14 cellular contexts compared by ENCODE assay signal in the genomic region with DNA sequence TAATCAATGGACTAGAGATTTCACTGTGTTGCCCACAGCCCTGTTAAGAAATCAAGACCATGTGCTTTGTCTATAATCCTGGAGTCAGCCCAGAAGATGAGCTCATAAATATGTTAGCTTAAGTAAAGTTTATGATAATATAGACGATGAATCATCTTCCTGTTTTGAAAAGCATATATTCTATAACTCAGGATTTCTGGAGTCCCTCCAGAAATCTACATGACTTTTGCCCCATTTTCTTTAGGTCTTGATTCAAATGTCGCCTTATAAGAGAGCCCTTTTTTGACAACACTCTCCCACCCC.
DNase-seq lines count a peak whose midpoint lies in the region; ATAC-seq and TF ChIP-seq lines count a peak whose summit lies in the region.
"Had no signal": no experiment of that assay in that cellular context is flagged by ENCODE, and none has a peak within 500 bp of the region (broad histone marks: within the 10 kb centered on the region; RNA-seq: fewer than 3 reads in every experiment).

No MANE protein-coding gene starts in this region.

- POLR2A ChIA-PET in activated B cell treated with CpG ODN at 0.5 μM for 24 hours (lab: Charles Lee), result no interaction called here

- no peak for DNase-seq in stimulated activated naive CD8-positive, alpha-beta T cell treated with anti-CD3 and anti-CD28 coated beads, Interleukin-15, amount 100 ng/mL, for 72 hours
- DNase-seq in activated B cell treated with CpG ODN at 0.5 μM for 24 hours (no peak), fibroblast of pulmonary artery (ENCODE audit: low read depth) (peak; percentile 86), anterior cingulate cortex (lab: John Stamatoyannopoulos, UW) (no peak), NCI-H2171 (lab: John Stamatoyannopoulos, UW) (no peak), RPMI8226 (no peak), NCI-H2107 (lab: John Stamatoyannopoulos, UW) (no peak)
- DNase-seq: ACHN, adrenal gland, NCI-H510A, ovary, WERI-Rb-1 had no signal

- no peak for ATAC-seq in stimulated activated naive CD8-positive, alpha-beta T cell treated with anti-CD3 and anti-CD28 coated beads, Interleukin-15, amount 100 ng/mL, for 72 hours
- no peak for ATAC-seq in activated B cell treated with CpG ODN at 0.5 μM for 24 hours (ENCODE audit: low read depth)

- no peaks in the 10 kb centered on the region for H3K27me3 Mint-ChIP-seq in stimulated activated naive CD8-positive, alpha-beta T cell treated with anti-CD3 and anti-CD28 coated beads, Interleukin-15, Interleukin-2, amounts not matched to agents 100 ng/mL and 50 ng/mL, for 24 hours
- no peaks in the 10 kb centered on the region for H3K27me3 Mint-ChIP-seq in stimulated activated naive CD8-positive, alpha-beta T cell treated with anti-CD3 and anti-CD28 coated beads, Interleukin-15, amount 100 ng/mL, for 72 hours
- H3K27me3 Mint-ChIP-seq in activated B cell treated with CpG ODN at 0.5 μM for 24 hours, result no peaks in the 10 kb centered on the region

- TF ChIP-seq CTCF in activated B cell treated with CpG ODN at 0.5 μM for 24 hours (IDR thresholded peaks at IDR 0.05) (no peak), fibroblast of pulmonary artery (IDR thresholded peaks at IDR 0.05; ENCODE audit: low read length, missing control alignments) (no peak)

- H3K9me3 Mint-ChIP-seq in stimulated activated naive CD8-positive, alpha-beta T cell treated with anti-CD3 and anti-CD28 coated beads, Interleukin-15, Interleukin-2, amounts not matched to agents 100 ng/mL and 50 ng/mL, for 24 hours, result no peaks in the 10 kb centered on the region
- no peaks in the 10 kb centered on the region for H3K9me3 Mint-ChIP-seq in stimulated activated naive CD8-positive, alpha-beta T cell treated with anti-CD3 and anti-CD28 coated beads, Interleukin-15, amount 100 ng/mL, for 72 hours
- H3K9me3 Mint-ChIP-seq in activated B cell treated with CpG ODN at 0.5 μM for 24 hours, result no peaks in the 10 kb centered on the region

- no peak overlapping the region for H3K4me3 Mint-ChIP-seq in stimulated activated naive CD8-positive, alpha-beta T cell treated with anti-CD3 and anti-CD28 coated beads, Interleukin-15, Interleukin-2, amounts not matched to agents 100 ng/mL and 50 ng/mL, for 24 hours
- H3K4me3 Mint-ChIP-seq in stimulated activated naive CD8-positive, alpha-beta T cell treated with anti-CD3 and anti-CD28 coated beads, Interleukin-15, amount 100 ng/mL, for 72 hours, result no peak overlapping the region
- peak overlapping the region; percentile 1 for H3K4me3 Mint-ChIP-seq in activated B cell treated with CpG ODN at 0.5 μM for 24 hours

- H3K36me3 Mint-ChIP-seq in stimulated activated naive CD8-positive, alpha-beta T cell treated with anti-CD3 and anti-CD28 coated beads, Interleukin-15, Interleukin-2, amounts not matched to agents 100 ng/mL and 50 ng/mL, for 24 hours (ENCODE audit: low read depth), result no peaks in the 10 kb centered on the region
- H3K36me3 Mint-ChIP-seq in activated B cell treated with CpG ODN at 0.5 μM for 24 hours (ENCODE audit: low read depth), result peaks cover 3% of the 10 kb centered on the region

- CTCF ChIA-PET in activated B cell treated with CpG ODN at 0.5 μM for 24 hours (lab: Charles Lee), result no interaction called here

- H3K27ac Mint-ChIP-seq in stimulated activated naive CD8-positive, alpha-beta T cell treated with anti-CD3 and anti-CD28 coated beads, Interleukin-15, Interleukin-2, amounts not matched to agents 100 ng/mL and 50 ng/mL, for 24 hours, result peak overlapping the region; percentile 63
- H3K27ac Mint-ChIP-seq in stimulated activated naive CD8-positive, alpha-beta T cell treated with anti-CD3 and anti-CD28 coated beads, Interleukin-15, amount 100 ng/mL, for 72 hours, result no peak overlapping the region
- H3K27ac Mint-ChIP-seq in activated B cell treated with CpG ODN at 0.5 μM for 24 hours, result no peak overlapping the region

- no peaks in the 10 kb centered on the region for H3K4me1 Mint-ChIP-seq in stimulated activated naive CD8-positive, alpha-beta T cell treated with anti-CD3 and anti-CD28 coated beads, Interleukin-15, Interleukin-2, amounts not matched to agents 100 ng/mL and 50 ng/mL, for 24 hours (ENCODE audit: low read depth)
- H3K4me1 Mint-ChIP-seq in stimulated activated naive CD8-positive, alpha-beta T cell treated with anti-CD3 and anti-CD28 coated beads, Interleukin-15, amount 100 ng/mL, for 72 hours, result no peaks in the 10 kb centered on the region
- peaks cover 3% of the 10 kb centered on the region for H3K4me1 Mint-ChIP-seq in activated B cell treated with CpG ODN at 0.5 μM for 24 hours

- intact Hi-C loops in activated B cell treated with CpG ODN at 0.5 μM for 24 hours (cut with micrococcal nuclease), result no loop called here

- peak overlapping the region; percentile 39 for H3K4me3 ChIP-seq in fibroblast of pulmonary artery (replicated peaks; ENCODE audit: low read depth, low read length)
- H3K4me3 ChIP-seq: adrenal gland, ovary, SJSA1 had no signal
